In the genomic region with DNA sequence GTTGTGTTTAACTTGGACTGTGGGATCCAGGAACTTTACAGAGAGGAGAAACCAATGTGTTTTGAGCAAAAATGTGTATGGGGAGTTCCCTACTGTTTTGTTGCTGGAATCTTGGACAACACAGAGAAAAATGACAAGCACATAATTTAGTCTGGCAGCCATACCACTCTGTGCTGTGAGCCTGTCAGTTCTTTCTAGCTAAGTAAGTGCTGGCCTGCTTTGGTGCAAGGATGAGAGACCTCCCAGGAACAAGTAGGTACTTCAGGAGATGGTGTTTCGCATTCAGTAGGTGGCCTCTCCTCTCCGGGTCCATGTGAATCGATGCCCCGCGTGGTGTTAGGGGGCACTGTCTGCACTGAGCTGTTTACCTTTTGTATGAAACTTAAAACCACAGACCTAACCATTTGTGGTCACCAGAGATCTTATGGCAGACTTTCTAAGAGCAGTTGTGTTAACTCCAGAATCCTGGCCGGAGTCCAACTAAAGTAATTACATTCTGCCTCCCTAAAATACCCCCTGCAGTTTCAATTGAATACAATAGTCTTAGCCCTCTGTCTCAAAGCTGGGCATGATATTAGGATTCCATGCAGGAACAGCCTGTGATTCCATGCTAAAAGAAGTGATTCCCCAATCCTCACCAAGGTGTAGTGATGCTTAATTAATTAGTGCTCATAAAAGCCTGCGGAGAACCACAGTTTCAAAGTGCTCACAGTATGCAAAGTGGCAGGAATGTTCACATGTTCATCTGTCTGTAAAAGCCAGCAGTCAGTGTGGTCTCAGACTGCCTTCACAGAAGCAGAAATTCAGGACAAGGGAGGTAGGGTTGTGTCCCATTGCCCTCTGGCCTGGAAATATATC, we compare ENCODE assay signal across 8 cellular contexts.
DNase-seq lines count a peak whose midpoint lies in the region; FAIRE-seq and TF ChIP-seq lines count a peak whose summit lies in the region.
"Had no signal": no experiment of that assay in that cellular context is flagged by ENCODE, and none has a peak within 500 bp of the region (broad histone marks: within the 10 kb centered on the region; RNA-seq: fewer than 3 reads in every experiment).

No MANE protein-coding gene starts in this region.

- H3F3A ChIP-seq in MM.1S (ENCODE audit: insufficient read depth, low read length), result 0 out of 2 replicates have a peak, but pooled peaks cover 5% of the 10 kb centered on the region

- H3K36me3 ChIP-seq in MM.1S (replicated peaks; ENCODE audit: insufficient read depth, low read length), result no peaks in the 10 kb centered on the region
- H3K36me3 ChIP-seq in brain microvascular endothelial cell (replicated peaks), result no peaks in the 10 kb centered on the region

- H3K4me1 ChIP-seq in MM.1S (ENCODE audit: low read length), result peaks cover 17% of the 10 kb centered on the region

- peak; percentile 75 for FAIRE-seq in GM18507 (lab: Jason Lieb, UNC)

- no peaks in the 10 kb centered on the region for H3K79me2 ChIP-seq in MM.1S (ENCODE audit: low read length)

- H3K9me3 ChIP-seq in MM.1S (replicated peaks; ENCODE audit: insufficient read depth, low read length), result no peaks in the 10 kb centered on the region

- peaks cover 7% of the 10 kb centered on the region for H3K27me3 ChIP-seq in MM.1S (replicated peaks; ENCODE audit: insufficient read depth, low read length)
- no peaks in the 10 kb centered on the region for H3K27me3 ChIP-seq in brain microvascular endothelial cell (replicated peaks)

- in situ Hi-C loops in brain microvascular endothelial cell (cut with HindIII; ENCODE audit: low pct_ligation_motif_present, low sequenced_read_pairs), result no loop called here

- H3K27ac ChIP-seq in MM.1S (ENCODE audit: low read length) (no peak overlapping the region), brain microvascular endothelial cell (peak overlapping the region; percentile 1)

- no peaks in the 10 kb centered on the region for H3K9me2 ChIP-seq in MM.1S (replicated peaks; ENCODE audit: insufficient read depth, low read length)

- H2AFZ ChIP-seq in MM.1S (ENCODE audit: low read length), result no peak overlapping the region

- H3K4me2 ChIP-seq in MM.1S (ENCODE audit: low read depth, low read length), result no peak overlapping the region

- H3K4me3 ChIP-seq in MM.1S (ENCODE audit: low read length) (no peak overlapping the region), brain microvascular endothelial cell (ENCODE audit: low read depth, low read length) (no peak overlapping the region)

- TF ChIP-seq CTCF in MM.1S (IDR thresholded peaks at IDR 0.05; ENCODE audit: low read length), result peak; percentile 34
- TF ChIP-seq CTCF in brain microvascular endothelial cell (IDR thresholded peaks at IDR 0.05; ENCODE audit: low read depth, low read length, missing control alignments), result peak; percentile 49

- H3K9ac ChIP-seq in MM.1S (ENCODE audit: low read length), result no peak overlapping the region

- no peaks in the 10 kb centered on the region for H4K20me1 ChIP-seq in MM.1S (ENCODE audit: insufficient read depth, low read length)

- DNase-seq in GM18507 (ENCODE audit: extremely low spot score, insufficient read length, low read depth) (no peak), HCEC 1CT (peak; percentile 17), MM.1S (peak; percentile 82), brain microvascular endothelial cell (peak; percentile 23), putamen (ENCODE audit: low spot score) (no peak), Ammon's horn (ENCODE audit: low spot score) (no peak), GM03348 (ENCODE audit: low spot score) (no peak)
- DNase-seq: activated B cell treated with CpG ODN at 0.5 μM for 24 hours had no signal

Comparison
In these comparisons a context has a peak if more than half of its experiments do, and no peak if none do; other contexts are left out.
1. DNase-seq: peak in HCEC 1CT (single experiment), MM.1S (single experiment) and brain microvascular endothelial cell (single experiment); none in GM18507 (single experiment), putamen (single experiment), Ammon's horn (single experiment) and GM03348 (single experiment).